14 cellular contexts compared by ENCODE assay signal in genomic region chr11:120645639-120646038, GRCh38.
DNase-seq lines count a peak whose midpoint lies in the region; ATAC-seq and TF ChIP-seq lines count a peak whose summit lies in the region.
"Had no signal": no experiment of that assay in that cellular context is flagged by ENCODE, and none has a peak within 500 bp of the region (broad histone marks: within the 10 kb centered on the region; RNA-seq: fewer than 3 reads in every experiment).

No MANE protein-coding gene starts in this region.

- POLR2A ChIA-PET in HEK293T (lab: Yijun Ruan, JAX): no interaction called here

- no peak overlapping the region for H3K9ac ChIP-seq in endodermal cell (ENCODE audit: extremely low read depth, low read length, poor library complexity, severe bottlenecking)

- TF ChIP-seq CTCF in endodermal cell (conservative IDR thresholded peaks at IDR 0.05) (no peak), breast epithelium (IDR thresholded peaks at IDR 0.05) (no peak), GM13976 (IDR thresholded peaks at IDR 0.05; ENCODE audit: borderline replicate concordance, control extremely low read depth, extremely low read depth, insufficient read depth, missing control alignments) (no peak)

- no peaks in the 10 kb centered on the region for H3K36me3 ChIP-seq in endodermal cell (ENCODE audit: control insufficient read depth, insufficient read depth, low read length)
- H3K36me3 ChIP-seq in breast epithelium: no peaks in the 10 kb centered on the region

- H3K4me3 ChIP-seq in endodermal cell (ENCODE audit: low read length): peak overlapping the region; percentile 12
- H3K4me3 ChIP-seq in breast epithelium: no peak overlapping the region

- H3K27ac ChIP-seq in endodermal cell (ENCODE audit: low read depth, low read length): no peak overlapping the region
- no peak overlapping the region for H3K27ac ChIP-seq in breast epithelium

- H3K27ac Mint-ChIP-seq in endodermal cell: peak overlapping the region; percentile 35

- ATAC-seq in GM18858 (IDR thresholded peaks at IDR 0.05; ENCODE audit: unreplicated experiment): no peak
- ATAC-seq: left cardiac atrium; stimulated activated naive CD8-positive, alpha-beta T cell treated with anti-CD3 and anti-CD28 coated beads, Interleukin-15, Interleukin-2, amounts not matched to agents 100 U/mL and 50 U/mL, for 24 hours had no signal

- H3K27me3 Mint-ChIP-seq in endodermal cell (ENCODE audit: insufficient read depth): peaks cover 80% of the 10 kb centered on the region

- in situ Hi-C loops in GM13976 (cut with MboI; ENCODE audit: low sequenced_read_pairs, unreplicated experiment): no loop called here

- no peaks in the 10 kb centered on the region for H3K36me3 Mint-ChIP-seq in endodermal cell (ENCODE audit: low read depth)

- H3K4me3 Mint-ChIP-seq in endodermal cell: peak overlapping the region; percentile 33

- intact Hi-C loops in posterior vena cava (cut with DNase I) (loop anchor here in 1 of 2 donors (10.0 kb wide), 1 partner anchor 1791 kb away; no protein-coding TSS in a partner anchor), breast epithelium (cut with DNase I; ENCODE audit: low total_unique reads) (no loop called here)

- H3K4me1 ChIP-seq in endodermal cell (ENCODE audit: control insufficient read depth, insufficient read depth, low read length) (peaks cover 22% of the 10 kb centered on the region), breast epithelium (no peaks in the 10 kb centered on the region)

- DNase-seq in HEK293T (ENCODE audit: extremely low spot score) (peak; percentile 60), NCI-H2171 (lab: John Stamatoyannopoulos, UW) (peak; percentile 38), endodermal cell (peak; percentile 97), posterior vena cava (ENCODE audit: low spot score) (peak; percentile 61), breast epithelium (ENCODE audit: low spot score in 2 of 2) (no peak), SKM-1 treated with dmso at 0.1 percent for 144 hours (lab: John Stamatoyannopoulos, UW; ENCODE audit: unreplicated experiment) (no peak), GM13976 (ENCODE audit: low spot score) (no peak)
- DNase-seq: activated CD4-positive, alpha-beta T cell treated with anti-CD3 and anti-CD28 coated beads, Interleukin-2, amount 50 U/mL, for 1 hour; activated gamma-delta T cell; Caco-2; HCEC 1CT; left cardiac atrium; stimulated activated naive CD8-positive, alpha-beta T cell treated with anti-CD3 and anti-CD28 coated beads, Interleukin-15, Interleukin-2, amounts not matched to agents 100 U/mL and 50 U/mL, for 24 hours had no signal

- TF ChIP-seq POLR2A in breast epithelium (IDR thresholded peaks at IDR 0.05): no peak

- peaks cover 53% of the 10 kb centered on the region for H3K4me1 Mint-ChIP-seq in endodermal cell

- no peaks in the 10 kb centered on the region for H3K9me3 Mint-ChIP-seq in endodermal cell

- 6% methylated on average over 7 to 12 of the region's 12 CpGs for WGBS in endodermal cell (ENCODE audit: insufficient coverage in 1 of 2, insufficient read length in 1 of 2), 2 experiments

- H3K27me3 ChIP-seq in endodermal cell (ENCODE audit: control insufficient read depth, insufficient read depth, low read length, poor library complexity, severe bottlenecking) (peaks cover 63% of the 10 kb centered on the region), breast epithelium (no peaks in the 10 kb centered on the region)

- CTCF ChIA-PET in HEK293T (lab: Yijun Ruan, JAX): no interaction called here

- H3K9me3 ChIP-seq in endodermal cell (ENCODE audit: control insufficient read depth, low read length) (no peaks in the 10 kb centered on the region), breast epithelium (no peaks in the 10 kb centered on the region)
- H3K9me3 ChIP-seq: Caco-2 had no signal

TF ChIP-seq in HEK293T, 16 proteins besides CTCF, POLR2A, EP300 and RAD21:
- no peak for TF ChIP-seq BHLHE40 (IDR thresholded peaks at IDR 0.05; ENCODE audit: borderline replicate concordance)
- no peak for TF ChIP-seq ZNF384 (IDR thresholded peaks at IDR 0.05)
- TF ChIP-seq ELF4 (IDR thresholded peaks at IDR 0.05): no peak
- TF ChIP-seq CTBP1 (IDR thresholded peaks at IDR 0.05; ENCODE audit: borderline replicate concordance): no peak
- TF ChIP-seq, protein P1, sequence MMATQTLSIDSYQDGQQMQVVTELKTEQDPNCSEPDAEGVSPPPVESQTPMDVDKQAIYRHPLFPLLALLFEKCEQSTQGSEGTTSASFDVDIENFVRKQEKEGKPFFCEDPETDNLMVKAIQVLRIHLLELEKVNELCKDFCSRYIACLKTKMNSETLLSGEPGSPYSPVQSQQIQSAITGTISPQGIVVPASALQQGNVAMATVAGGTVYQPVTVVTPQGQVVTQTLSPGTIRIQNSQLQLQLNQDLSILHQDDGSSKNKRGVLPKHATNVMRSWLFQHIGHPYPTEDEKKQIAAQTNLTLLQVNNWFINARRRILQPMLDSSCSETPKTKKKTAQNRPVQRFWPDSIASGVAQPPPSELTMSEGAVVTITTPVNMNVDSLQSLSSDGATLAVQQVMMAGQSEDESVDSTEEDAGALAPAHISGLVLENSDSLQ (IDR thresholded peaks at IDR 0.05): no peak
- no peak for TF ChIP-seq FOXA1 (IDR thresholded peaks at IDR 0.05)
- TF ChIP-seq ARNT (IDR thresholded peaks at IDR 0.05): no peak
- TF ChIP-seq HDGF (IDR thresholded peaks at IDR 0.05; ENCODE audit: borderline replicate concordance): no peak
- no peak for TF ChIP-seq FOXK2 (IDR thresholded peaks at IDR 0.05)
- TF ChIP-seq TARDBP (IDR thresholded peaks at IDR 0.05): no peak
- TF ChIP-seq FOXM1 (IDR thresholded peaks at IDR 0.05; ENCODE audit: borderline replicate concordance): no peak
- TF ChIP-seq SP1 (IDR thresholded peaks at IDR 0.05): no peak
- no peak for TF ChIP-seq NFRKB (IDR thresholded peaks at IDR 0.05)
- no peak for TF ChIP-seq SUZ12 (IDR thresholded peaks at IDR 0.05)
- TF ChIP-seq LEF1 (IDR thresholded peaks at IDR 0.05; ENCODE audit: borderline replicate concordance): no peak
- no peak for TF ChIP-seq L3MBTL2 (conservative IDR thresholded peaks at IDR 0.05)

Comparison
In these comparisons a context has a peak if more than half of its experiments do, and no peak if none do; other contexts are left out.
1. DNase-seq: peak in HEK293T (single experiment), NCI-H2171 (single experiment), endodermal cell (single experiment) and posterior vena cava (single experiment); none in breast epithelium (0 of 2), SKM-1 treated with dmso at 0.1 percent for 144 hours (single experiment) and GM13976 (single experiment).